ENCODE assay signal across 1 cellular context in genomic region chr12:33331961-33332398, GRCh38.
TF ChIP-seq lines count a peak whose summit lies in the region.

No MANE protein-coding gene starts in this region.

TF ChIP-seq in HepG2, 621 proteins besides CTCF, POLR2A, EP300 and RAD21 (continued from another document):
- peak; percentile 38; the same call in 1 of the 2 replicates for TF ChIP-seq ARID5B (CRISPR knock-in tag; IDR thresholded peaks at IDR 0.05)
